In the genomic region with DNA sequence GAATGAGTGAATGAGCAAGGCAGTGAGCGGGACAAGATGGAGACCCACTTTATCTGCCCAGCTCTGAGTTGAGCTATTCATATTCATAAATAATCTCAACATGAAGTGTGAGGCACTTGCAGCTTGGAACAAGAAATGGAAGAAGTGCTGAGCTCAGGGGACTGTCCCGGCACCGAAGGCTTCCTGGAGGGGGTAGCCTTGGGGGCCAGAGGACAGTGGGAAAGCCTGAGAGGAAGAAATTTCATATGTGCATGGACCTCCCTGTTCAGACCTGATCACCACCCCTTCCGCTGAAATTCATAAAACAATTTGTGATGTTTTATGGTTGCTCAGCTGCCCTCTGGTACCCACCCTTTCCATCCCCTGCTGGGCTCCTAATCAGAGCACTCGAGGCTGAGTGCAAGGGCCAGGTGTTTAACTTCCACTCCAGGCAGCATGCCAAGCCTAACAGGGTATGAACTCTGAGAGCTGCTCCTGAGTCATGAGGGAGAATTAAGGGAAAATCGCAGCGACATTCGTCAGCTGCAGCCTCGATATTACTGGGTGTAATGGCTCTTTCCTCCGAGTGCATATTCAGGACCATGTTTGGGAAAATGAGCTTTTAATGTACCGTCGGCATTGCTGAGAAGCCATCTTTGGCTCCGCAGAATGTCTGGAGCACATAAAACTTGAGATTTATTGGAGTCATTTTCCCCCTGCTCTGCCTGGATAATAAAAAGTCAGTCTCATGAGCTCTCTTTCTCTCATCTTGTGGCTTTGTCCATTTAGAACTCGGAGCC, we compare ENCODE assay signal across 8 cellular contexts.
DNase-seq lines count a peak whose midpoint lies in the region; ATAC-seq and TF ChIP-seq lines count a peak whose summit lies in the region.

No MANE protein-coding gene starts in this region.

- H3K27me3 Mint-ChIP-seq in mesothelial cell of epicardium (ENCODE audit: low read depth): peaks cover 8% of the 10 kb centered on the region
- peaks cover 7% of the 10 kb centered on the region for H3K27me3 Mint-ChIP-seq in activated CD8-positive, alpha-beta T cell treated with anti-CD3 and anti-CD28 coated beads for 36 hours

- DNase-seq in COR-L47 (lab: John Stamatoyannopoulos, UW) (peak; percentile 86), NCI-H187 (lab: John Stamatoyannopoulos, UW) (peak; percentile 92 to 94), astrocyte of the spinal cord (ENCODE audit: low read depth, low spot score) (peak; percentile 92), mesothelial cell of epicardium (ENCODE audit: low spot score in 2 of 2, unreplicated experiment in 2 of 2) (peak in 1 of 2 experiments; percentile 48), foreskin melanocyte (no peak), superior temporal gyrus (ENCODE audit: extremely low spot score) (no peak)
- DNase-seq in activated CD4-positive, alpha-beta T cell treated with anti-CD3 and anti-CD28 coated beads for 48 hours: no peak
- DNase-seq in activated CD8-positive, alpha-beta T cell treated with anti-CD3 and anti-CD28 coated beads for 36 hours: no peak

- POLR2A ChIA-PET in activated CD8-positive, alpha-beta T cell treated with anti-CD3 and anti-CD28 coated beads for 36 hours (lab: Charles Lee): no interaction called here

- no peaks in the 10 kb centered on the region for H3K36me3 Mint-ChIP-seq in mesothelial cell of epicardium
- H3K36me3 Mint-ChIP-seq in activated CD8-positive, alpha-beta T cell treated with anti-CD3 and anti-CD28 coated beads for 36 hours (ENCODE audit: low read depth): no peaks in the 10 kb centered on the region

- CTCF ChIA-PET in activated CD8-positive, alpha-beta T cell treated with anti-CD3 and anti-CD28 coated beads for 36 hours (lab: Charles Lee): interaction anchor here (0.9 to 1.5 kb wide), 5 partner anchors 13 to 178 kb away, joined by 3 read pairs; no protein-coding TSS in a partner anchor

- TF ChIP-seq CTCF in astrocyte of the spinal cord (IDR thresholded peaks at IDR 0.05; ENCODE audit: low read depth, low read length) (no peak), mesothelial cell of epicardium (IDR thresholded peaks at IDR 0.05; ENCODE audit: unreplicated experiment) (no peak)
- no peak for TF ChIP-seq CTCF in activated CD8-positive, alpha-beta T cell treated with anti-CD3 and anti-CD28 coated beads for 36 hours (IDR thresholded peaks at IDR 0.05)

- H3K4me1 Mint-ChIP-seq in mesothelial cell of epicardium: peaks cover 23% of the 10 kb centered on the region
- peaks cover 21% of the 10 kb centered on the region for H3K4me1 Mint-ChIP-seq in activated CD8-positive, alpha-beta T cell treated with anti-CD3 and anti-CD28 coated beads for 36 hours (ENCODE audit: low read depth)

- ATAC-seq in activated CD8-positive, alpha-beta T cell treated with anti-CD3 and anti-CD28 coated beads for 36 hours: no peak

- intact Hi-C loops in activated CD8-positive, alpha-beta T cell treated with anti-CD3 and anti-CD28 coated beads for 36 hours (cut with micrococcal nuclease): no loop called here

- H3K9me3 Mint-ChIP-seq in mesothelial cell of epicardium: no peaks in the 10 kb centered on the region
- H3K9me3 Mint-ChIP-seq in activated CD8-positive, alpha-beta T cell treated with anti-CD3 and anti-CD28 coated beads for 36 hours: no peaks in the 10 kb centered on the region

- H3K4me3 Mint-ChIP-seq in mesothelial cell of epicardium: peak overlapping the region; percentile 20
- H3K4me3 Mint-ChIP-seq in activated CD8-positive, alpha-beta T cell treated with anti-CD3 and anti-CD28 coated beads for 36 hours: no peak overlapping the region

- peak overlapping the region; percentile 78 for H3K27ac Mint-ChIP-seq in mesothelial cell of epicardium
- H3K27ac Mint-ChIP-seq in activated CD8-positive, alpha-beta T cell treated with anti-CD3 and anti-CD28 coated beads for 36 hours: no peak overlapping the region

- in situ Hi-C loops in astrocyte of the spinal cord (cut with HindIII; ENCODE audit: low sequenced_read_pairs): no loop called here

- H3K4me3 ChIP-seq in astrocyte of the spinal cord (ENCODE audit: low read depth, low read length): no peak overlapping the region

Comparison
In these comparisons a context has a peak if more than half of its experiments do, and no peak if none do; other contexts are left out.
1. DNase-seq: peak in COR-L47 (single experiment), NCI-H187 (2 of 2) and astrocyte of the spinal cord (single experiment); none in activated CD4-positive, alpha-beta T cell treated with anti-CD3 and anti-CD28 coated beads for 48 hours (single experiment), foreskin melanocyte (single experiment), superior temporal gyrus (single experiment) and activated CD8-positive, alpha-beta T cell treated with anti-CD3 and anti-CD28 coated beads for 36 hours (single experiment).